8 cellular contexts compared by ENCODE assay signal in genomic region chr12:47408171-47408871, GRCh38.
DNase-seq lines count a peak whose midpoint lies in the region; ATAC-seq, FAIRE-seq and TF ChIP-seq lines count a peak whose summit lies in the region.

No MANE protein-coding gene starts in this region.

- FAIRE-seq in GM12891 (lab: Jason Lieb, UNC): peak; percentile 20

- TF ChIP-seq POLR2A in GM12891 (IDR thresholded peaks at IDR 0.05; ENCODE audit: low read depth, low read length): no peak

- no peak for DNase-seq in GM12891 (ENCODE audit: insufficient read length, low spot score)
- peak in 3 of 5 donors; percentile 19 to 72 (median 20) for DNase-seq in T-helper 1 cell
- peak; percentile 83 for DNase-seq in kidney tubule cell (ENCODE audit: low spot score)
- DNase-seq in T1000 (lab: John Stamatoyannopoulos, UW): no peak
- DNase-seq in stimulated activated CD4-positive, alpha-beta T cell treated with anti-CD3 and anti-CD28 coated beads, Interleukin-4, amount 100 ng/mL, for 4 hours: no peak
- no peak for DNase-seq in midbrain (lab: John Stamatoyannopoulos, UW)

- peak; percentile 82 for ATAC-seq in GM19468 (IDR thresholded peaks at IDR 0.05; ENCODE audit: extremely low read depth, unreplicated experiment)
- peak; percentile 85 for ATAC-seq in HG03469 (IDR thresholded peaks at IDR 0.05; ENCODE audit: unreplicated experiment)

TF ChIP-seq in GM12891, 5 proteins besides CTCF, POLR2A, EP300 and RAD21:
- TF ChIP-seq TAF1 (IDR thresholded peaks at IDR 0.05; ENCODE audit: low read depth, low read length): no peak
- no peak for TF ChIP-seq PAX5 (IDR thresholded peaks at IDR 0.05; ENCODE audit: insufficient read depth, low read length, severe bottlenecking)
- peak; percentile 97 for TF ChIP-seq SPI1 (IDR thresholded peaks at IDR 0.05; ENCODE audit: low read depth, low read length)
- no peak for TF ChIP-seq POLR2AphosphoS5 (IDR thresholded peaks at IDR 0.05; ENCODE audit: low read depth, low read length)
- no peak for TF ChIP-seq POU2F2 (IDR thresholded peaks at IDR 0.05; ENCODE audit: low read depth, low read length)

Comparison
In these comparisons a context has a peak if more than half of its experiments do, and no peak if none do; other contexts are left out.
1. DNase-seq: peak in T-helper 1 cell (3 of 5) and kidney tubule cell (single experiment); none in GM12891 (single experiment), T1000 (single experiment), stimulated activated CD4-positive, alpha-beta T cell treated with anti-CD3 and anti-CD28 coated beads, Interleukin-4, amount 100 ng/mL, for 4 hours (0 of 2) and midbrain (single experiment).